ENCODE assay signal across 1 cellular context in the genomic region with DNA sequence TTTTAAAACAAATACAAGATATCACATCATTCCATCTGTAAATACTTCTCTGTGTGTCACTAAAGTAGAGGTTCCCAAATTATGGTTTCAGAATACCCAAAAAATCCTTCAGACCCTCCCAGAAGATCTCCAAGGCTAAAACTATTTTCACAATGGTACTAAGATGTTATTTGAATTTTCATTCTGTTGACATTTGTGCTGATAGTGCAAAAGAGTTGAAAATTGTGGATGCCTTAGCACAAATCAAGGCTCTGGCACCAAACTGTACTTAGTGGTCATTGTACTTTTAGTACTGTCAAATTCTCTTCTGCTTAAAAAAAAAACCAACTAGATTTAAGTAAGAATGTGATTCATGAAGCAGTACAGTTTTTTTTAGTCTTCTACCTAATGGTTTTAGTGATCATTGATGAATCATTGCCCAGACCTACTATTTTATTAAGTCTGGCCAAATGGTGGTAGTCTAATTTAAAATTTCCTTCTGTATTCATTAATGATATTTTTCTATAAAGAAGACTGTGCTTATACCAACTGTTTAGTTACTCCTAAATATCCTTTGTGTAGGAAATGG.
TF ChIP-seq lines count a peak whose summit lies in the region.

No MANE protein-coding gene starts in this region.

TF ChIP-seq in endothelial cell of umbilical vein, 7 proteins besides CTCF, POLR2A, EP300 and RAD21:
- TF ChIP-seq FOS (IDR thresholded peaks at IDR 0.05; ENCODE audit: borderline replicate concordance, insufficient read depth, low read length) (peak; percentile 10), POLR2AphosphoS5 (IDR thresholded peaks at IDR 0.05; ENCODE audit: insufficient read depth, low read depth, low read length) (no peak), MYC (IDR thresholded peaks at IDR 0.05; ENCODE audit: low read depth, low read length) (no peak), GATA2 (IDR thresholded peaks at IDR 0.05; ENCODE audit: insufficient read depth, insufficient read length, low read depth, low read length) (no peak), EZH2 (IDR thresholded peaks at IDR 0.05; ENCODE audit: borderline replicate concordance, low read depth, low read length, severe bottlenecking) (no peak), JUN (IDR thresholded peaks at IDR 0.05; ENCODE audit: borderline replicate concordance, insufficient read depth, insufficient read length, low read depth) (no peak)
- TF ChIP-seq, protein P1, sequence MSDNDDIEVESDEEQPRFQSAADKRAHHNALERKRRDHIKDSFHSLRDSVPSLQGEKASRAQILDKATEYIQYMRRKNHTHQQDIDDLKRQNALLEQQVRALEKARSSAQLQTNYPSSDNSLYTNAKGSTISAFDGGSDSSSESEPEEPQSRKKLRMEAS (IDR thresholded peaks at IDR 0.05; ENCODE audit: insufficient read depth, insufficient read length) = no peak
